In genomic region chr16:85170066-85171003, GRCh38 we compare ENCODE assay signal across 10 cellular contexts. TPM values are rescaled to one million over a fixed set of nuclear protein-coding genes. Genes with fewer than 3 reads are reported as not detected.
DNase-seq lines count a peak whose midpoint lies in the region; ATAC-seq and TF ChIP-seq lines count a peak whose summit lies in the region.
"Had no signal": no experiment of that assay in that cellular context is flagged by ENCODE, and none has a peak within 500 bp of the region (broad histone marks: within the 10 kb centered on the region; RNA-seq: fewer than 3 reads in every experiment).

No MANE protein-coding gene starts in this region.

- DNase-seq in 8988T = peak; percentile 59
- DNase-seq in HFF-Myc (ENCODE audit: extremely low read depth, low read depth) = no peak
- no peak for DNase-seq in dorsolateral prefrontal cortex
- no peak for DNase-seq in germinal center (ENCODE audit: low spot score)
- DNase-seq in UCSD-AML1 (lab: John Stamatoyannopoulos, UW; ENCODE audit: unreplicated experiment) = no peak
- DNase-seq in medulla oblongata (ENCODE audit: extremely low spot score) = no peak
- DNase-seq: activated effector memory CD4-positive, alpha-beta T cell treated with Interleukin-2 at 50 U/mL for 16 hours had no signal

- TF ChIP-seq CTCF in HFF-Myc (IDR thresholded peaks at IDR 0.05; ENCODE audit: low read depth, low read length, missing control alignments) (no peak), dorsolateral prefrontal cortex (IDR thresholded peaks at IDR 0.05 in 54 of 56, conservative IDR thresholded peaks at IDR 0.05 in 2 of 56; ENCODE audit: low read depth in 1 of 56, partially characterized antibody in 56 of 56) (no peak)

- no peaks in the 10 kb centered on the region for H3K9me3 ChIP-seq in muscle layer of colon (ENCODE audit: low read length)

- H3K4me1 ChIP-seq in muscle layer of colon (ENCODE audit: insufficient read depth, low read length) = peaks cover 74% of the 10 kb centered on the region

- H3K27ac ChIP-seq in dorsolateral prefrontal cortex = peak overlapping the region in 1 of 59 donors; percentile 58
- H3K27ac ChIP-seq in muscle layer of colon (ENCODE audit: low read depth, low read length) = no peak overlapping the region

- intact Hi-C loops in dorsolateral prefrontal cortex (cut with DNase I) = no loop called here

- H3K4me3 ChIP-seq in HFF-Myc (replicated peaks; ENCODE audit: low read depth, low read length) (peak overlapping the region; percentile 70), dorsolateral prefrontal cortex (peak overlapping the region in 39 of 59 donors; percentile 17 to 61 (median 46)), muscle layer of colon (ENCODE audit: low read depth in 1 of 2, low read length in 2 of 2) (peak overlapping the region; percentile 38 to 57)

- peaks cover 0 to 58% (median 23%) of the 10 kb centered on the region in 45 donors for H3K27me3 ChIP-seq in dorsolateral prefrontal cortex
- no peaks in the 10 kb centered on the region for H3K27me3 ChIP-seq in muscle layer of colon (ENCODE audit: control insufficient read depth in 1 of 2, insufficient read depth in 2 of 2, low read length in 2 of 2)

- ATAC-seq in GM18502 (IDR thresholded peaks at IDR 0.05; ENCODE audit: poor library complexity, unreplicated experiment) = no peak

- no peaks in the 10 kb centered on the region for H3K36me3 ChIP-seq in muscle layer of colon (ENCODE audit: insufficient read depth, low read length)

- no peak overlapping the region for H3K9ac ChIP-seq in muscle layer of colon (ENCODE audit: low read length)

RNA-seq across cellular contexts. Expression of gene CIBAR2, which starts 58.1 kb away (rescaled TPM):
- under 1 TPM in 6 of 120 experiments, not detected in 114; 0.39 to 0.83 (median 0.59) TPM for total RNA-seq in dorsolateral prefrontal cortex
- total RNA-seq: HT1080 had no signal
